10 cellular contexts compared by ENCODE assay signal in the genomic region with DNA sequence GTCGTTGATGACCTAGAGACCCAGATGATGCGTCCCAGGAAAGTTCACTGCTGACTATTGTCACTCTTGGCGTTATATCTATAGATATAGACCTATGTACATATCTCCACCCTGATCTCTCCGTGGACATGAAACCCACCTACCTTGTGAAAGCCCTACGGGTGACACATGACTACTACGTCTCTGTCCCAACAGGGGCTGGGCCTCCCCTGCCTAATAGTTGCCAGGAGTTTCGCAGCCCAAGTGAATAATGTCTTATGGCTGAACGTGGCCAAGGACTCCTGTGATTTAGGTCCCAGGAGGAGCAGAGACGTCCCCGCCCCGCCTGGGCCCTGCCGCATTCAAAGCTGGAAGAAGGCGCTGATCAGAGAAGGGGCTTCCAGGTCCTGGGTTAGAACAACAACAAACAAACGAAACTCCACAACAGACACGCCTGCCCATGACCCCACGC. TPM values are rescaled to one million over a fixed set of nuclear protein-coding genes. Genes with fewer than 3 reads are reported as not detected.
DNase-seq lines count a peak whose midpoint lies in the region; ATAC-seq and TF ChIP-seq lines count a peak whose summit lies in the region.
"Had no signal": no experiment of that assay in that cellular context is flagged by ENCODE, and none has a peak within 500 bp of the region (broad histone marks: within the 10 kb centered on the region; RNA-seq: fewer than 3 reads in every experiment).

No MANE protein-coding gene starts in this region.

- ATAC-seq in right lobe of liver (no peak), GM18867 (IDR thresholded peaks at IDR 0.05; ENCODE audit: unreplicated experiment) (no peak)

- TF ChIP-seq POLR2A in right lobe of liver (IDR thresholded peaks at IDR 0.05) (no peak), tibial nerve (IDR thresholded peaks at IDR 0.05) (no peak)

- H3K9me3 Mint-ChIP-seq in activated naive CD4-positive, alpha-beta T cell treated with anti-CD3 and anti-CD28 coated beads, Interleukin-2, amount 50 U/mL, for 24 hours, result no peaks in the 10 kb centered on the region

- H3K27ac ChIP-seq in ascending aorta, result no peak overlapping the region
- no peak overlapping the region for H3K27ac ChIP-seq in right lobe of liver
- no peak overlapping the region for H3K27ac ChIP-seq in tibial nerve

- peaks cover 43% of the 10 kb centered on the region for H3K4me1 Mint-ChIP-seq in activated naive CD4-positive, alpha-beta T cell treated with anti-CD3 and anti-CD28 coated beads, Interleukin-2, amount 50 U/mL, for 24 hours

- peak overlapping the region; percentile 51 for H3K27ac Mint-ChIP-seq in activated naive CD4-positive, alpha-beta T cell treated with anti-CD3 and anti-CD28 coated beads, Interleukin-2, amount 50 U/mL, for 24 hours

- peak overlapping the region; percentile 68 for H3K4me3 Mint-ChIP-seq in activated naive CD4-positive, alpha-beta T cell treated with anti-CD3 and anti-CD28 coated beads, Interleukin-2, amount 50 U/mL, for 24 hours

- H3K27me3 ChIP-seq in ascending aorta (peaks cover 46% of the 10 kb centered on the region), right lobe of liver (peaks cover 5 to 54% of the 10 kb centered on the region in 2 donors), tibial nerve (peaks cover 12 to 85% of the 10 kb centered on the region in 2 donors)

- 13% methylated on average over 8 of the region's 16 CpGs for WGBS in right lobe of liver (ENCODE audit: insufficient coverage, low coverage, low lambda C conversion rate, missing lambda C conversion rate)
- WGBS in tibial nerve, 2 donors, result 10 to 13% methylated on average over 13 to 16 of the region's 16 CpGs

- H3K4me3 ChIP-seq in ascending aorta, result peak overlapping the region; percentile 61 to 63
- H3K4me3 ChIP-seq in right lobe of liver, result peak overlapping the region; percentile 41 to 52 (median 45)
- peak overlapping the region; percentile 22 to 57 (median 44) for H3K4me3 ChIP-seq in tibial nerve

- intact Hi-C loops in ascending aorta (cut with DNase I), result no loop called here
- intact Hi-C loops in right lobe of liver (cut with DNase I), result no loop called here

- H3K9me3 ChIP-seq in ascending aorta, result no peaks in the 10 kb centered on the region
- H3K9me3 ChIP-seq in right lobe of liver, result no peaks in the 10 kb centered on the region
- H3K9me3 ChIP-seq in tibial nerve, result no peaks in the 10 kb centered on the region

- H3K36me3 ChIP-seq in ascending aorta (no peaks in the 10 kb centered on the region), right lobe of liver (no peaks in the 10 kb centered on the region), tibial nerve (no peaks in the 10 kb centered on the region)

- H3K4me1 ChIP-seq in ascending aorta, result peaks cover 8 to 18% of the 10 kb centered on the region in 2 donors
- peaks cover 0 to 22% (median 4%) of the 10 kb centered on the region in 4 donors for H3K4me1 ChIP-seq in right lobe of liver
- peaks cover 0 to 44% (median 23%) of the 10 kb centered on the region in 4 donors for H3K4me1 ChIP-seq in tibial nerve

- H3K36me3 Mint-ChIP-seq in activated naive CD4-positive, alpha-beta T cell treated with anti-CD3 and anti-CD28 coated beads, Interleukin-2, amount 50 U/mL, for 24 hours, result no peaks in the 10 kb centered on the region

- TF ChIP-seq CTCF in ascending aorta (IDR thresholded peaks at IDR 0.05) (no peak), right lobe of liver (IDR thresholded peaks at IDR 0.05) (no peak), tibial nerve (IDR thresholded peaks at IDR 0.05) (no peak)

- TF ChIP-seq EP300 in tibial nerve (IDR thresholded peaks at IDR 0.05), result peak in 1 of 2 donors; percentile 3

- H3K27me3 Mint-ChIP-seq in activated naive CD4-positive, alpha-beta T cell treated with anti-CD3 and anti-CD28 coated beads, Interleukin-2, amount 50 U/mL, for 24 hours, result peaks cover 68% of the 10 kb centered on the region

- no peak for DNase-seq in activated naive CD4-positive, alpha-beta T cell (lab: John Stamatoyannopoulos, UW)
- DNase-seq in ascending aorta (ENCODE audit: low spot score in 2 of 2) (no peak), right lobe of liver (no peak), tibial nerve (ENCODE audit: low spot score in 2 of 2) (no peak), dermis blood vessel endothelial cell (no peak)
- DNase-seq in NK-92 treated with Interleukin-12 subunit alpha and Interleukin-12 subunit beta, amount 100 ng/mL, for 24 hours (lab: John Stamatoyannopoulos, UW), result no peak
- DNase-seq: NCI-H510A treated with DMSO at 0.1 percent for 48 hours; stimulated activated CD4-positive, alpha-beta T cell treated with anti-CD3 and anti-CD28 coated beads, Interleukin-12 subunit alpha, Interleukin-12 subunit beta, amount 100 ng/mL, for 4 hours had no signal

RNA-seq across cellular contexts. Expression of a gene that starts 4.9 kb away (rescaled TPM):
- total RNA-seq in ascending aorta (not detected), right lobe of liver (under 1 TPM in 3 of 6 experiments, not detected in 3; 0.07 to 0.25 (median 0.19) TPM), tibial nerve (not detected), dermis blood vessel endothelial cell (not detected in 2 replicates)

RNA-seq across cellular contexts. Expression of a gene that starts 50.7 kb away (rescaled TPM):
- total RNA-seq in ascending aorta (1.8 TPM), right lobe of liver (1 to 10 TPM; 1.7 to 3.6 (median 2.8) TPM), tibial nerve (10 to 100 TPM in 3 of 4 donors, 1 to 10 TPM in 1; 8.4 to 16.1 (median 12.3) TPM), dermis blood vessel endothelial cell (28.1 and 29.0 TPM in 2 replicates)
